Comparison of ENCODE assay signal across 16 cellular contexts in the genomic region with DNA sequence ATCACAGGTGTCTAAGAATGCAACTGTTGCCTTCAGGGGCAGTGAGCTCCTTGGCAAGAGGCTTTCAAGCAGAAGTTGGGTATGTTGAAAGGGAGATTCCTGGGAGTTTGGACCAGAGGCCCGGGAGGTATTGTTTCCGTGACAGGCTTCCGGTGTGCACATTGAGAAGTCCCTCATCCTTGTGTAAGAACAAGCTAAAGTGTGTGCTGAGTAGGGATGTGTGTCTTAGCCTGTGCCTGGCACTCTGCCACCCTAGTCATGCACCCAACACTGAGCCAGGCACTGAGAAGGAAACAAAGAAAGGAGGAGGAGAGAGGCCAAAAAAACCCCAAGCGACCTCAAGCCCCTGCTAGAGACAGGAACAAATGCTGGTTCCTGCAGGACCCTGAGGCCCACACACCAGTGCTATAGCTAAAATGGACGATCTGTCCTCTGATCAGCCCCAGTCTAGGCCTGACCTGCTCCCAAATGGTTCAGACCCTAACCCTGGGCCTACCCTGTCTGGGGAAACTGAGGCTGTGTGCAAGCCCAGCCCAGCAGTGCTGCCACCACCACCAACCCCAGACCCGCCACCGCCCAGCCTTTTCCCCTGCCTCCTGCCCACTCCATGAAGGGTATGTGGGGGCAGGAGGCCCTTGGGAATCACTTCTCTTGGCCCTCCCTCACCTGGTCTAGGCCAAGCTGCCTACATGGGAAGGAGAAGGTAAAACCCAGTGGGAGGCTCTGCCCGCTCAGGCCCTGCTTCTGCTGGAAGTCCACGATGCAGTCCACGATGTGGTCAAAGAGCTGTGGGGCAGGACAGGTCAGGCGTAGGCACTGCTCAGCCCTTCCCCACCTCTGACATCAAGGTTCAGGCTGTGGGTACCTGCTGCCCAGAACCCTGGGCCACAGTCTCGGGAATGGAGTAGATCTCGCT. TPM values are rescaled to one million over a fixed set of nuclear protein-coding genes. Genes with fewer than 3 reads are reported as not detected.
DNase-seq lines count a peak whose midpoint lies in the region; ATAC-seq and TF ChIP-seq lines count a peak whose summit lies in the region.
"Had no signal": no experiment of that assay in that cellular context is flagged by ENCODE, and none has a peak within 500 bp of the region (broad histone marks: within the 10 kb centered on the region; RNA-seq: fewer than 3 reads in every experiment).

No MANE protein-coding gene starts in this region.

- no peak for TF ChIP-seq POLR2A in gastroesophageal sphincter (IDR thresholded peaks at IDR 0.05)

- peaks cover 96 to 100% of the 10 kb centered on the region in 2 donors for H3K36me3 Mint-ChIP-seq in CD14-positive monocyte
- no peaks in the 10 kb centered on the region for H3K36me3 Mint-ChIP-seq in brain
- H3K36me3 Mint-ChIP-seq: CD8-positive, alpha-beta memory T cell had no signal

- H3K36me3 ChIP-seq in HEK293 (ENCODE audit: control insufficient read depth in 2 of 2, insufficient read depth in 1 of 2, low read length in 2 of 2) = no peaks in the 10 kb centered on the region
- H3K36me3 ChIP-seq in neutrophil = peaks cover 100% of the 10 kb centered on the region
- no peaks in the 10 kb centered on the region for H3K36me3 ChIP-seq in MG63
- no peaks in the 10 kb centered on the region for H3K36me3 ChIP-seq in gastroesophageal sphincter

- no peak for TF ChIP-seq EP300 in gastroesophageal sphincter (IDR thresholded peaks at IDR 0.05)

- H3K9me3 Mint-ChIP-seq in CD14-positive monocyte (no peaks in the 10 kb centered on the region), brain (no peaks in the 10 kb centered on the region)
- H3K9me3 Mint-ChIP-seq: CD8-positive, alpha-beta memory T cell had no signal

- intact Hi-C loops in CD14-positive monocyte (cut with micrococcal nuclease) = no loop called here

- H3K27me3 Mint-ChIP-seq in CD14-positive monocyte (ENCODE audit: low read depth in 3 of 3) (peaks cover 0 to 3% (median 1%) of the 10 kb centered on the region in 3 donors), brain (peaks cover 5% of the 10 kb centered on the region)

- WGBS in gastroesophageal sphincter (ENCODE audit: low coverage in 1 of 2), 2 donors = 76% methylated on average over 6 of the region's 13 CpGs; no CpG with 5 or more reads in 1 of the 2 donors

- H3K9me3 ChIP-seq in HEK293 (ENCODE audit: control insufficient read depth, insufficient read depth, low read depth, low read length) = no peaks in the 10 kb centered on the region
- no peaks in the 10 kb centered on the region for H3K9me3 ChIP-seq in neutrophil
- H3K9me3 ChIP-seq in MG63 = no peaks in the 10 kb centered on the region
- no peaks in the 10 kb centered on the region for H3K9me3 ChIP-seq in gastroesophageal sphincter

- peak; percentile 39 for DNase-seq in CD14-positive monocyte (ENCODE audit: low spot score)
- no peak for DNase-seq in MG63
- no peak for DNase-seq in activated CD4-positive, alpha-beta T cell treated with anti-CD3 and anti-CD28 coated beads for 1 hour
- DNase-seq: ACHN, DND-41, GDM1, MM.1S, NCI-H187 treated with DMSO at 0.1 percent for 48 hours, NCI-H446 treated with DMSO at 0.1 percent for 48 hours, NCI-H774 had no signal

- H3K27ac Mint-ChIP-seq in CD14-positive monocyte (peak overlapping the region in 4 of 7 donors; percentile 15 to 75 (median 61)), brain (peak overlapping the region in 3 of 5 experiments; percentile 21 to 60 (median 33))
- H3K27ac Mint-ChIP-seq: CD8-positive, alpha-beta memory T cell had no signal

- H3K4me3 Mint-ChIP-seq in CD14-positive monocyte (no peak overlapping the region), brain (no peak overlapping the region)
- H3K4me3 Mint-ChIP-seq: CD8-positive, alpha-beta memory T cell had no signal

- CTCF ChIA-PET in HEK293 (lab: Yijun Ruan, JAX) = interaction anchor here (0.6 to 1.5 kb wide), 4 partner anchors 9 to 228 kb away, joined by 3 to 4 read pairs (median 3); no protein-coding TSS in a partner anchor

- POLR2A ChIA-PET in HEK293 (lab: Yijun Ruan, JAX) = no interaction called here

- H3K27ac ChIP-seq in HEK293 (ENCODE audit: extremely low read depth, low read depth, low read length) (no peak overlapping the region), neutrophil (peak overlapping the region; percentile 88), gastroesophageal sphincter (no peak overlapping the region)
- H3K27ac ChIP-seq: KMS-11 had no signal

- no peaks in the 10 kb centered on the region for H3K4me1 ChIP-seq in HEK293 (ENCODE audit: control insufficient read depth, insufficient read depth, low read length)
- H3K4me1 ChIP-seq in neutrophil (ENCODE audit: control insufficient read depth in 1 of 2, insufficient read depth in 1 of 2, low read depth in 1 of 2, low read length in 1 of 2) = peaks cover 32 to 38% of the 10 kb centered on the region in 2 experiments
- no peaks in the 10 kb centered on the region for H3K4me1 ChIP-seq in gastroesophageal sphincter

- ATAC-seq in gastroesophageal sphincter = no peak

- H3K4me3 ChIP-seq in HEK293 (ENCODE audit: low read depth, low read length) (no peak overlapping the region), neutrophil (ENCODE audit: low read depth in 1 of 2, low read length in 1 of 2) (no peak overlapping the region), MG63 (no peak overlapping the region), gastroesophageal sphincter (no peak overlapping the region)

- H3K4me1 Mint-ChIP-seq in CD14-positive monocyte (peaks cover 30% of the 10 kb centered on the region), brain (peaks cover 32% of the 10 kb centered on the region)

- H3K27me3 ChIP-seq in neutrophil (no peaks in the 10 kb centered on the region), MG63 (no peaks in the 10 kb centered on the region), gastroesophageal sphincter (peaks cover 5% of the 10 kb centered on the region)

- TF ChIP-seq CTCF in CD14-positive monocyte (IDR thresholded peaks at IDR 0.05) (no peak), HEK293 (tag by site-specific recombination; IDR thresholded peaks at IDR 0.05) (no peak), brain (conservative IDR thresholded peaks at IDR 0.05) (no peak), neutrophil (IDR thresholded peaks at IDR 0.05) (no peak), gastroesophageal sphincter (IDR thresholded peaks at IDR 0.05) (no peak)

TF ChIP-seq in HEK293, 187 proteins besides CTCF, POLR2A, EP300 and RAD21:
- TF ChIP-seq ZFP41 (tag by site-specific recombination; IDR thresholded peaks at IDR 0.05; ENCODE audit: borderline replicate concordance) (no peak), ZFHX2 (tag by site-specific recombination; conservative IDR thresholded peaks at IDR 0.05) (0 out of 2 replicates have a peak, but pooled peaks have one; percentile 25), EGR2 (tag by site-specific recombination; IDR thresholded peaks at IDR 0.05; ENCODE audit: low read depth) (peak; percentile 23; the same call in 1 of the 2 replicates)

RNA-seq across cellular contexts. Expression of gene HK3, which starts 12.6 kb away (rescaled TPM):
- polyA plus RNA-seq in CD14-positive monocyte (100 to 1,000 TPM; 174 to 204 TPM), brain (ENCODE audit: insufficient read depth, low read depth, low replicate concordance) (0.17 TPM)
- total RNA-seq in MG63 (2014; rRNA removed; shearing (Covaris generic); ENCODE audit: low replicate concordance) = not detected in 2 replicates
- total RNA-seq in gastroesophageal sphincter = 10 to 100 TPM in 2 of 4 donors, 1 to 10 TPM in 2; 3.4 to 11.5 (median 8.1) TPM
- polyA plus RNA-seq: CD8-positive, alpha-beta memory T cell had no signal
